Comparison of ENCODE assay signal across 1 cellular context in genomic region chr11:118098996-118099837, GRCh38.
TF ChIP-seq lines count a peak whose summit lies in the region.

No MANE protein-coding gene starts in this region.

TF ChIP-seq in H1, 55 proteins besides CTCF, POLR2A, EP300 and RAD21 (continued from another document):
- no peak for TF ChIP-seq HDAC6 (IDR thresholded peaks at IDR 0.05; ENCODE audit: low read depth, low read length)
- no peak for TF ChIP-seq TCF12 (IDR thresholded peaks at IDR 0.05; ENCODE audit: low read depth, low read length)
- no peak for TF ChIP-seq SP4 (IDR thresholded peaks at IDR 0.05; ENCODE audit: low read length)
- no peak for TF ChIP-seq RXRA (IDR thresholded peaks at IDR 0.05; ENCODE audit: insufficient read depth, low read depth, low read length)
- no peak for TF ChIP-seq CEBPB (IDR thresholded peaks at IDR 0.05; ENCODE audit: low read depth, low read length)
- no peak for TF ChIP-seq TAF7 (optimal IDR thresholded peaks at IDR 0.05; ENCODE audit: borderline replicate concordance, low read depth, low read length)
- no peak for TF ChIP-seq SP1 (IDR thresholded peaks at IDR 0.05; ENCODE audit: low read depth, low read length)
- no peak for TF ChIP-seq POU5F1 (IDR thresholded peaks at IDR 0.05; ENCODE audit: low read depth, low read length)
- no peak for TF ChIP-seq CHD1 (IDR thresholded peaks at IDR 0.05; ENCODE audit: low read depth, low read length)
- no peak for TF ChIP-seq HDAC2 (IDR thresholded peaks at IDR 0.05; ENCODE audit: borderline replicate concordance in 1 of 2, low read depth in 2 of 2, low read length in 2 of 2)
- TF ChIP-seq TBP (IDR thresholded peaks at IDR 0.05; ENCODE audit: low read depth, low read length) = no peak
- TF ChIP-seq NANOG (IDR thresholded peaks at IDR 0.05; ENCODE audit: insufficient read depth, low read depth, low read length, poor library complexity, severe bottlenecking) = no peak
- no peak for TF ChIP-seq EGR1 (IDR thresholded peaks at IDR 0.05; ENCODE audit: borderline replicate concordance, low read depth, low read length)
- TF ChIP-seq JUND (IDR thresholded peaks at IDR 0.05; ENCODE audit: low read length) = no peak
